Comparison of ENCODE assay signal across 9 cellular contexts in genomic region chr1:115987623-115988022, GRCh38.
"Had no signal": no experiment of that assay in that cellular context is flagged by ENCODE, and none has a peak within 500 bp of the region (broad histone marks: within the 10 kb centered on the region; RNA-seq: fewer than 3 reads in every experiment).

No MANE protein-coding gene starts in this region.

- DNase-seq: H9, HCEC 1CT, HFFc6, KBM-7 had no signal

- H3K27ac ChIP-seq: HL-60 had no signal

- H3K4me3 ChIP-seq: GM23338 had no signal

- ATAC-seq: GM23338, HepG2 had no signal

- FAIRE-seq: H1, H54, HepG2 had no signal
